8 cellular contexts compared by ENCODE assay signal in genomic region chr21:41953831-41954653, GRCh38. TPM values are rescaled to one million over a fixed set of nuclear protein-coding genes. Genes with fewer than 3 reads are reported as not detected.
DNase-seq lines count a peak whose midpoint lies in the region; ATAC-seq and TF ChIP-seq lines count a peak whose summit lies in the region.

Gene C2CD2, minus strand, starts transcription at chr21:41954018. Its CDS starts 370 bp downstream, at chr21:41953648.

- H3K9me2 ChIP-seq in MM.1S (replicated peaks; ENCODE audit: insufficient read depth, low read length), result no peaks in the 10 kb centered on the region

- no peaks in the 10 kb centered on the region for H3F3A ChIP-seq in MM.1S (ENCODE audit: insufficient read depth, low read length)

- H4K20me1 ChIP-seq in MM.1S (ENCODE audit: insufficient read depth, low read length), result no peaks in the 10 kb centered on the region

- H3K4me2 ChIP-seq in MM.1S (ENCODE audit: low read depth, low read length), result peak within 1 kb of the TSS; percentile 69

- no peak within 1 kb of the TSS for H3K27ac ChIP-seq in MM.1S (ENCODE audit: low read length)

- intact Hi-C loops in natural killer cell (cut with micrococcal nuclease), result no loop called here

- 0 out of 2 replicates have a peak within 1 kb of the TSS, but pooled peaks have one; percentile 27 for H2AFZ ChIP-seq in MM.1S (ENCODE audit: low read length)

- H3K4me1 Mint-ChIP-seq in activated T-cell treated with anti-CD3 and anti-CD28 coated beads, Interleukin-2, amount 50 U/mL, for 24 hours (ENCODE audit: low read depth), result peaks cover 23% of the 10 kb centered on the region
- H3K4me1 Mint-ChIP-seq in natural killer cell, result peaks cover 0 to 15% of the 10 kb centered on the region in 2 donors

- peak within 1 kb of the TSS; percentile 59 for H3K4me3 Mint-ChIP-seq in activated T-cell treated with anti-CD3 and anti-CD28 coated beads, Interleukin-2, amount 50 U/mL, for 24 hours
- peak within 1 kb of the TSS; percentile 65 for H3K4me3 Mint-ChIP-seq in natural killer cell

- no peaks in the 10 kb centered on the region for H3K4me1 ChIP-seq in MM.1S (ENCODE audit: low read length)

- ATAC-seq in natural killer cell (peak; percentile 52 to 62 (median 61)), HG03439 (IDR thresholded peaks at IDR 0.05; ENCODE audit: unreplicated experiment) (no peak)

- peaks cover 43% of the 10 kb centered on the region for H3K27me3 Mint-ChIP-seq in activated T-cell treated with anti-CD3 and anti-CD28 coated beads, Interleukin-2, amount 50 U/mL, for 24 hours
- H3K27me3 Mint-ChIP-seq in natural killer cell (ENCODE audit: low read depth in 2 of 2), result peaks cover 10 to 18% of the 10 kb centered on the region in 2 donors

- no peaks in the 10 kb centered on the region for H3K9me3 Mint-ChIP-seq in activated T-cell treated with anti-CD3 and anti-CD28 coated beads, Interleukin-2, amount 50 U/mL, for 24 hours
- H3K9me3 Mint-ChIP-seq in natural killer cell, result no peaks in the 10 kb centered on the region

- peak; percentile 62 for DNase-seq in COLO829 (ENCODE audit: low spot score)
- DNase-seq in GM19240 (ENCODE audit: insufficient read length, low spot score), result peak; percentile 72
- DNase-seq in MM.1S, result peak; percentile 57
- peak; percentile 59 for DNase-seq in activated T-cell treated with anti-CD3 and anti-CD28 coated beads, Interleukin-2, amount 50 U/mL, for 24 hours
- peak; percentile 57 for DNase-seq in fibroblast of the aortic adventitia (ENCODE audit: low read depth)
- no peak for DNase-seq in natural killer cell
- DNase-seq in ureter (ENCODE audit: low spot score), result no peak

- H3K27me3 ChIP-seq in MM.1S (replicated peaks; ENCODE audit: insufficient read depth, low read length), result no peaks in the 10 kb centered on the region

- no peaks in the 10 kb centered on the region for H3K36me3 Mint-ChIP-seq in activated T-cell treated with anti-CD3 and anti-CD28 coated beads, Interleukin-2, amount 50 U/mL, for 24 hours (ENCODE audit: low read depth)
- no peaks in the 10 kb centered on the region for H3K36me3 Mint-ChIP-seq in natural killer cell

- H3K4me3 ChIP-seq in MM.1S (ENCODE audit: low read length), result peak within 1 kb of the TSS; percentile 50
- H3K4me3 ChIP-seq in fibroblast of the aortic adventitia (ENCODE audit: low read depth, low read length), result peak within 1 kb of the TSS; percentile 80

- H3K9me3 ChIP-seq in MM.1S (replicated peaks; ENCODE audit: insufficient read depth, low read length), result no peaks in the 10 kb centered on the region

- peak within 1 kb of the TSS; percentile 52 for H3K27ac Mint-ChIP-seq in activated T-cell treated with anti-CD3 and anti-CD28 coated beads, Interleukin-2, amount 50 U/mL, for 24 hours
- no peak within 1 kb of the TSS for H3K27ac Mint-ChIP-seq in natural killer cell

- no peaks in the 10 kb centered on the region for H3K36me3 ChIP-seq in MM.1S (replicated peaks; ENCODE audit: insufficient read depth, low read length)

- no peaks in the 10 kb centered on the region for H3K79me2 ChIP-seq in MM.1S (ENCODE audit: low read length)

- peak within 1 kb of the TSS; percentile 26; the same call in 1 of the 2 replicates for H3K9ac ChIP-seq in MM.1S (ENCODE audit: low read length)

- TF ChIP-seq CTCF in MM.1S (IDR thresholded peaks at IDR 0.05; ENCODE audit: low read length), result no peak
- TF ChIP-seq CTCF in fibroblast of the aortic adventitia (IDR thresholded peaks at IDR 0.05; ENCODE audit: insufficient read depth, low read length), result no peak
- no peak for TF ChIP-seq CTCF in natural killer cell (IDR thresholded peaks at IDR 0.05)

RNA-seq across cellular contexts. Expression of gene C2CD2, which starts in this region (rescaled TPM):
- 14.7 and 20.2 TPM in 2 replicates for total RNA-seq in fibroblast of the aortic adventitia (ENCODE audit: low replicate concordance)
- total RNA-seq in natural killer cell, result 10 to 100 TPM in 1 of 3 donors, 1 to 10 TPM in 2; 2.1 to 10.1 (median 8.9) TPM
- 66.4 TPM for total RNA-seq in ureter

Comparison
In these comparisons a context has a peak if more than half of its experiments do, and no peak if none do; other contexts are left out.
1. DNase-seq: peak in COLO829 (single experiment), GM19240 (single experiment), MM.1S (single experiment), activated T-cell treated with anti-CD3 and anti-CD28 coated beads, Interleukin-2, amount 50 U/mL, for 24 hours (single experiment) and fibroblast of the aortic adventitia (single experiment); none in natural killer cell (single experiment) and ureter (single experiment).